20 cellular contexts compared by ENCODE assay signal in the genomic region with DNA sequence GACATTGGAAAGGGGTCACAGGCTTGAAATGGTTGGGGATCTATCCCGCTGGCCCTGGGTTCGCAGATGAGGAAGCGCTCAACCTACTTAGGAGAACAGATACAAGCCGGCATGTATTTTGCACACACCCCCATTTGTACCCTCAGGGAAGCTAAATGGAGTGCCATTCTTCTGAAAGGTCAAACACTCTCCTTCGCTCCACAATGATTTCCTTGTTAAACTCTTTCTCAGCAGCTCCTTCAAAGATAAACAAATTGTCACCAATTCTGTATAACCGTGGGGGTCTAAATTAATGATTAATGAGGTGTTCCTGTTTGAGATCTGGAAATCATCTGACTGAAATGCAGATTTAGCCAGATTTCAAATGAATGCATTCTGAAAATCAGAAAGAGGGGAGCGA.
DNase-seq lines count a peak whose midpoint lies in the region; ATAC-seq, FAIRE-seq and TF ChIP-seq lines count a peak whose summit lies in the region.
"Had no signal": no experiment of that assay in that cellular context is flagged by ENCODE, and none has a peak within 500 bp of the region (broad histone marks: within the 10 kb centered on the region; RNA-seq: fewer than 3 reads in every experiment).

No MANE protein-coding gene starts in this region.

- CTCF ChIA-PET in Calu3 (lab: Charles Lee): interaction anchor here (1.3 kb wide), 1 partner anchor 19 kb away, joined by 3 read pairs; no protein-coding TSS in a partner anchor

- WGBS in prostate gland: 73% methylated on average over 7 of the region's 7 CpGs
- 30 to 46% (median 46%) methylated on average over 7 of the region's 7 CpGs for WGBS in small intestine, 3 donors

- no TSS peak for BruUV-seq in Calu3 (replicated peaks; lab: Mats Ljungman, UMichigan)

- no peaks in the 10 kb centered on the region for H3K27me3 Mint-ChIP-seq in Calu3 (ENCODE audit: unreplicated experiment)
- H3K27me3 Mint-ChIP-seq in brain: peaks cover 4% of the 10 kb centered on the region

- H3K27ac Mint-ChIP-seq in Calu3 (ENCODE audit: unreplicated experiment) (peak overlapping the region; percentile 25), brain (peak overlapping the region in 4 of 5 experiments; percentile 39 to 89 (median 64))
- H3K27ac Mint-ChIP-seq: CD4-positive, alpha-beta memory T cell had no signal

- DNase-seq in Calu3 (peak; percentile 39), kidney glomerular epithelial cell (lab: John Stamatoyannopoulos, UW) (peak; percentile 24), pons (ENCODE audit: low spot score) (peak; percentile 14), prostate gland (ENCODE audit: low spot score) (no peak), small intestine (no peak), amniotic stem cell (lab: John Stamatoyannopoulos, UW) (no peak)
- DNase-seq: CD4-positive, alpha-beta memory T cell; DMS79 treated with DMSO at 0.1 percent for 48 hours; H7; Kasumi-1; NCI-H1694 treated with DMSO at 0.1 percent for 48 hours; NCI-H446; OCI-M1 had no signal

- H3K4me1 ChIP-seq in prostate gland (replicated peaks) (no peaks in the 10 kb centered on the region), small intestine (ENCODE audit: control insufficient read depth in 2 of 2, insufficient read depth in 1 of 2, low read depth in 1 of 2, low read length in 1 of 2) (no peaks in the 10 kb centered on the region)
- H3K4me1 ChIP-seq: SJSA1 had no signal

- H3K36me3 Mint-ChIP-seq in Calu3 (ENCODE audit: insufficient read depth, unreplicated experiment) (no peaks in the 10 kb centered on the region), brain (no peaks in the 10 kb centered on the region)
- H3K36me3 Mint-ChIP-seq: CD4-positive, alpha-beta memory T cell had no signal

- H3K4me3 Mint-ChIP-seq in Calu3 (ENCODE audit: low read depth, unreplicated experiment) (peak overlapping the region; percentile 38), brain (no peak overlapping the region)
- H3K4me3 Mint-ChIP-seq: CD4-positive, alpha-beta memory T cell had no signal

- H3K9me3 ChIP-seq in prostate gland (no peaks in the 10 kb centered on the region), small intestine (ENCODE audit: control insufficient read depth, low read depth) (no peaks in the 10 kb centered on the region)
- H3K9me3 ChIP-seq: BLaER1 treated with 17β-estradiol and CSF1 and Interleukin-3, amounts not matched to agents 10 nM and 100 nM; SJSA1 had no signal

- no peak for TF ChIP-seq POLR2A in prostate gland (IDR thresholded peaks at IDR 0.05)

- no peak for FAIRE-seq in small intestine (lab: Jason Lieb, UNC)
- FAIRE-seq: D721Med, GM12891, RCC 7860 had no signal

- intact Hi-C loops in Calu3 (cut with micrococcal nuclease; ENCODE audit: unreplicated experiment) (no loop called here), prostate gland (cut with DNase I) (no loop called here)

- H3K27me3 ChIP-seq in prostate gland (replicated peaks; ENCODE audit: insufficient read depth): peaks cover 2% of the 10 kb centered on the region
- peaks cover 0 to 2% of the 10 kb centered on the region in 2 donors for H3K27me3 ChIP-seq in small intestine (ENCODE audit: control insufficient read depth in 2 of 2, insufficient read depth in 2 of 2, low read length in 2 of 2)

- H3K27ac ChIP-seq in prostate gland (no peak overlapping the region), small intestine (ENCODE audit: low read depth in 1 of 2, low read length in 1 of 2) (no peak overlapping the region)
- H3K27ac ChIP-seq: BLaER1 treated with 17β-estradiol and CSF1 and Interleukin-3, amounts not matched to agents 10 nM and 100 nM; SJSA1 had no signal

- H3K4me3 ChIP-seq in prostate gland (no peak overlapping the region), small intestine (ENCODE audit: low read depth in 1 of 2, low read length in 2 of 2) (no peak overlapping the region)
- H3K4me3 ChIP-seq: BLaER1 treated with 17β-estradiol and CSF1 and Interleukin-3, amounts not matched to agents 10 nM and 100 nM; SJSA1 had no signal

- H3K9me3 Mint-ChIP-seq in Calu3 (ENCODE audit: low read depth, unreplicated experiment) (no peaks in the 10 kb centered on the region), brain (peaks cover 0 to 2% (median 0%) of the 10 kb centered on the region in 5 experiments)
- H3K9me3 Mint-ChIP-seq: CD4-positive, alpha-beta memory T cell had no signal

- TF ChIP-seq CTCF in Calu3 (IDR thresholded peaks at IDR 0.05; ENCODE audit: unreplicated experiment) (no peak), brain (conservative IDR thresholded peaks at IDR 0.05) (no peak), prostate gland (IDR thresholded peaks at IDR 0.05) (no peak)

- H3K4me1 Mint-ChIP-seq in Calu3 (ENCODE audit: low read depth, unreplicated experiment) (peaks cover 36% of the 10 kb centered on the region), brain (peaks cover 97% of the 10 kb centered on the region)

- H3K36me3 ChIP-seq in prostate gland (no peaks in the 10 kb centered on the region), small intestine (ENCODE audit: control insufficient read depth in 2 of 2, insufficient read depth in 2 of 2, low read length in 2 of 2) (no peaks in the 10 kb centered on the region)
- H3K36me3 ChIP-seq: BLaER1 treated with 17β-estradiol and CSF1 and Interleukin-3, amounts not matched to agents 10 nM and 100 nM; SJSA1 had no signal

- no peak for ATAC-seq in GM18502 (IDR thresholded peaks at IDR 0.05; ENCODE audit: poor library complexity, unreplicated experiment)

Comparison
In these comparisons a context has a peak if more than half of its experiments do, and no peak if none do; other contexts are left out.
1. DNase-seq: peak in Calu3 (single experiment), kidney glomerular epithelial cell (single experiment) and pons (single experiment); none in prostate gland (single experiment), small intestine (single experiment) and amniotic stem cell (single experiment).